In genomic region chr1:205188132-205188531, GRCh38 we compare ENCODE assay signal across 18 cellular contexts. TPM values are rescaled to one million over a fixed set of nuclear protein-coding genes. Genes with fewer than 3 reads are reported as not detected.
DNase-seq lines count a peak whose midpoint lies in the region; ATAC-seq and TF ChIP-seq lines count a peak whose summit lies in the region.
"Had no signal": no experiment of that assay in that cellular context is flagged by ENCODE, and none has a peak within 500 bp of the region (broad histone marks: within the 10 kb centered on the region; RNA-seq: fewer than 3 reads in every experiment).

No MANE protein-coding gene starts in this region.

- TF ChIP-seq POLR2A in stomach (IDR thresholded peaks at IDR 0.05), result no peak

- peaks cover 5% of the 10 kb centered on the region; the same call in 1 of the 2 replicates for H3K36me3 Mint-ChIP-seq in WTC11

- no peak for TF ChIP-seq EP300 in stomach (IDR thresholded peaks at IDR 0.05)

- DNase-seq in NCI-H1694 treated with DMSO at 0.1 percent for 48 hours (lab: John Stamatoyannopoulos, UW) (peak; percentile 26), NCI-H1694 (lab: John Stamatoyannopoulos, UW) (no peak), WTC11 (ENCODE audit: low spot score) (no peak), fibroblast of gingiva (ENCODE audit: low read depth) (peak; percentile 36), mucosa of descending colon (no peak), stomach (no peak), SJCRH30 (no peak)
- DNase-seq: 8988T; CD8-positive, alpha-beta T cell; GF-D8; KBM-7; NCI-H1092; NCI-H146; NCI-H2107; NCI-H2227 treated with DMSO at 0.1 percent for 48 hours had no signal

- H3K4me3 ChIP-seq in mucosa of descending colon (no peak overlapping the region), stomach (no peak overlapping the region), SJCRH30 (no peak overlapping the region)
- H3K4me3 ChIP-seq: SK-N-MC had no signal

- H3K27me3 ChIP-seq in stomach, result no peaks in the 10 kb centered on the region
- H3K27me3 ChIP-seq in SJCRH30, result no peaks in the 10 kb centered on the region

- ATAC-seq in WTC11 (no peak), mucosa of descending colon (peak; percentile 61), HG02870 (IDR thresholded peaks at IDR 0.05; ENCODE audit: unreplicated experiment) (no peak)
- ATAC-seq: CD8-positive, alpha-beta T cell; HCT116 had no signal

- H3K27ac Mint-ChIP-seq in WTC11, result peak overlapping the region; percentile 75; the same call in 1 of the 2 replicates

- no peaks in the 10 kb centered on the region for H3K36me3 ChIP-seq in mucosa of descending colon (ENCODE audit: low read depth)
- H3K36me3 ChIP-seq in stomach, result peaks cover 6 to 23% (median 13%) of the 10 kb centered on the region in 4 donors
- H3K36me3 ChIP-seq in SJCRH30, result peaks cover 3% of the 10 kb centered on the region; the same call in 1 of the 2 replicates

- H3K4me1 ChIP-seq in mucosa of descending colon (ENCODE audit: low read depth), result peaks cover 15% of the 10 kb centered on the region
- peaks cover 0 to 61% (median 33%) of the 10 kb centered on the region in 4 donors for H3K4me1 ChIP-seq in stomach
- H3K4me1 ChIP-seq in SJCRH30, result no peaks in the 10 kb centered on the region

- peaks cover 64% of the 10 kb centered on the region for H3K4me1 Mint-ChIP-seq in WTC11

- intact Hi-C loops in mucosa of descending colon (cut with DNase I, micrococcal nuclease), result no loop called here
- intact Hi-C loops in stomach (cut with DNase I; ENCODE audit: low total_unique reads), result no loop called here

- no peaks in the 10 kb centered on the region for H3K9me3 Mint-ChIP-seq in WTC11
- H3K9me3 Mint-ChIP-seq: CD8-positive, alpha-beta T cell had no signal

- TF ChIP-seq CTCF in WTC11 (IDR thresholded peaks at IDR 0.05) (no peak), mucosa of descending colon (IDR thresholded peaks at IDR 0.05) (no peak), stomach (IDR thresholded peaks at IDR 0.05) (no peak)

- H3K27me3 Mint-ChIP-seq in WTC11 (ENCODE audit: low read depth), result no peaks in the 10 kb centered on the region

- H3K9me3 ChIP-seq in mucosa of descending colon, result no peaks in the 10 kb centered on the region
- H3K9me3 ChIP-seq in stomach, result no peaks in the 10 kb centered on the region
- H3K9me3 ChIP-seq in SJCRH30 (replicated peaks), result no peaks in the 10 kb centered on the region

- CTCF ChIA-PET in WTC11 (lab: Charles Lee), result interaction anchor here (1.2 to 1.6 kb wide), 3 partner anchors 39 to 126 kb away, joined by 4 to 6 read pairs (median 5); partner anchors contain the start of gene TMCC2

- POLR2A ChIA-PET in WTC11 (lab: Charles Lee), result no interaction called here

- 40 to 60% (median 54%) methylated on average over 2 of the region's 2 CpGs for WGBS in stomach, 5 donors

- H3K4me3 Mint-ChIP-seq in WTC11, result peak overlapping the region; percentile 36; the same call in 1 of the 2 replicates
- H3K4me3 Mint-ChIP-seq: CD8-positive, alpha-beta T cell had no signal

- H3K27ac ChIP-seq in stomach (no peak overlapping the region), SJCRH30 (no peak overlapping the region)
- H3K27ac ChIP-seq: SK-N-MC had no signal

TF ChIP-seq in WTC11, 78 proteins besides CTCF, POLR2A, EP300 and RAD21 (continues in another document):
- TF ChIP-seq, protein P1, sequence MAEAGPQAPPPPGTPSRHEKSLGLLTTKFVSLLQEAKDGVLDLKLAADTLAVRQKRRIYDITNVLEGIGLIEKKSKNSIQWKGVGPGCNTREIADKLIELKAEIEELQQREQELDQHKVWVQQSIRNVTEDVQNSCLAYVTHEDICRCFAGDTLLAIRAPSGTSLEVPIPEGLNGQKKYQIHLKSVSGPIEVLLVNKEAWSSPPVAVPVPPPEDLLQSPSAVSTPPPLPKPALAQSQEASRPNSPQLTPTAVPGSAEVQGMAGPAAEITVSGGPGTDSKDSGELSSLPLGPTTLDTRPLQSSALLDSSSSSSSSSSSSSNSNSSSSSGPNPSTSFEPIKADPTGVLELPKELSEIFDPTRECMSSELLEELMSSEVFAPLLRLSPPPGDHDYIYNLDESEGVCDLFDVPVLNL (CRISPR knock-in tag; IDR thresholded peaks at IDR 0.05; ENCODE audit: borderline replicate concordance, low read depth), result no peak
- no peak for TF ChIP-seq GABPB1 (CRISPR knock-in tag; IDR thresholded peaks at IDR 0.05)
- no peak for TF ChIP-seq NFYB (CRISPR knock-in tag; conservative IDR thresholded peaks at IDR 0.05; ENCODE audit: low read depth)
- TF ChIP-seq SMAD3 (CRISPR knock-in tag; IDR thresholded peaks at IDR 0.05; ENCODE audit: borderline replicate concordance), result no peak
- no peak for TF ChIP-seq NR1H2 (CRISPR knock-in tag; IDR thresholded peaks at IDR 0.05)
- TF ChIP-seq ZNF317 (CRISPR knock-in tag; IDR thresholded peaks at IDR 0.05; ENCODE audit: borderline replicate concordance, low read depth), result no peak
- TF ChIP-seq CREM (CRISPR knock-in tag; IDR thresholded peaks at IDR 0.05), result no peak
- no peak for TF ChIP-seq HMGA2 (CRISPR knock-in tag; IDR thresholded peaks at IDR 0.05)
- no peak for TF ChIP-seq ZNF396 (CRISPR knock-in tag; IDR thresholded peaks at IDR 0.05; ENCODE audit: borderline replicate concordance)
- TF ChIP-seq AR (CRISPR knock-in tag; IDR thresholded peaks at IDR 0.05), result no peak
- TF ChIP-seq MAX (CRISPR knock-in tag; IDR thresholded peaks at IDR 0.05), result no peak
- TF ChIP-seq ZNF423 (CRISPR knock-in tag; IDR thresholded peaks at IDR 0.05), result no peak
- TF ChIP-seq STAT6 (CRISPR knock-in tag; conservative IDR thresholded peaks at IDR 0.05; ENCODE audit: low read depth), result no peak
- TF ChIP-seq GRHL2 (CRISPR knock-in tag; IDR thresholded peaks at IDR 0.05; ENCODE audit: insufficient replicate concordance, severe bottlenecking), result no peak
- TF ChIP-seq FOXK1 (CRISPR knock-in tag; IDR thresholded peaks at IDR 0.05), result no peak

RNA-seq across cellular contexts. Expression of gene DSTYK, which starts 23.4 kb away (rescaled TPM):
- total RNA-seq in WTC11 (2021), result 10.3 to 11.6 TPM (median 11.0 TPM) in 3 replicates
- total RNA-seq in mucosa of descending colon, result 10 to 100 TPM in 1 of 3 donors, 1 to 10 TPM in 2; 5.3 to 13.9 (median 5.8) TPM
- 10 to 100 TPM in 1 of 5 donors, 1 to 10 TPM in 4; 2.9 to 15.2 (median 5.8) TPM for total RNA-seq in stomach
- polyA plus RNA-seq in stomach, result 1 to 10 TPM; 2.4 to 3.3 (median 2.4) TPM
- 9.2 TPM in 2 replicates for total RNA-seq in SJCRH30 (2014; rRNA removed; shearing (Covaris generic))

RNA-seq across cellular contexts. Expression of gene TMCC2, which starts 39.6 kb away (rescaled TPM):
- 9.5 to 11.2 TPM (median 11.2 TPM) in 3 replicates for total RNA-seq in WTC11 (2021)
- total RNA-seq in mucosa of descending colon, result 1 to 10 TPM in 1 of 3 donors, under 1 TPM in 2; 0.27 to 5.1 (median 0.29) TPM
- 1 to 10 TPM in 2 of 5 donors, under 1 TPM in 1, not detected in 2; 0.45 to 3.1 (median 1.4) TPM for total RNA-seq in stomach
- 1 to 10 TPM in 2 of 3 donors, under 1 TPM in 1; 0.78 to 1.8 (median 1.5) TPM for polyA plus RNA-seq in stomach
- 5.2 and 5.5 TPM in 2 replicates for total RNA-seq in SJCRH30 (2014; rRNA removed; shearing (Covaris generic))

Comparison
In these comparisons a context has a peak if more than half of its experiments do, and no peak if none do; other contexts are left out.
1. DNase-seq: peak in NCI-H1694 treated with DMSO at 0.1 percent for 48 hours (single experiment) and fibroblast of gingiva (single experiment); none in NCI-H1694 (single experiment), WTC11 (single experiment), mucosa of descending colon (0 of 3), stomach (single experiment) and SJCRH30 (0 of 2).